26 cellular contexts compared by ENCODE assay signal in the genomic region with DNA sequence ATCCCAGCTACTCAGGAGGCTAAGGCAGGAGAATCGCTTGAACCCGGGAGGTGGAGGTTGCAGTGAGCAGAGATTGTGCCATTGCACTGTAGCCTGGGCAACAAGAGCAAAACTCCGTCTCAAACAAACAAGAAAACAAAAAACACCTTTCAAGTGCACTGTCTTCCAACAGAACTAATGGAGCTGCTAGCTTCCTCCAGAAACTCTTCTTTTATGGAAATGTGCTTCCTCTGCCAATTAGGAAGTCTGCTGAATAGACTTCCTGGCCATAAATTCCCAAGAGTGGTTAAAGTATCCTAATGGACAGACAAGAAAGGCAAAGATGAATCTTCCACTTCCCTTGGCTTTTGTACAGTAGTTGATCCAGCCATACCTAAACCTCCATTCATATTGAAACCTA.
"Had no signal": no experiment of that assay in that cellular context is flagged by ENCODE, and none has a peak within 500 bp of the region (broad histone marks: within the 10 kb centered on the region; RNA-seq: fewer than 3 reads in every experiment).

No MANE protein-coding gene starts in this region.

- H3K27ac ChIP-seq: esophagus muscularis mucosa, gastroesophageal sphincter, parathyroid adenoma, thyroid gland, VCaP had no signal

- H3K36me3 ChIP-seq: esophagus muscularis mucosa, gastroesophageal sphincter, thyroid gland had no signal

- H3K4me1 ChIP-seq: parathyroid adenoma had no signal

- H3K9me3 Mint-ChIP-seq: activated naive CD4-positive, alpha-beta T cell treated with anti-CD3 and anti-CD28 coated beads, Interleukin-2, amount 50 U/mL, for 72 hours; activated T-cell treated with anti-CD3 and anti-CD28 coated beads, Interleukin-2, amount 50 U/mL, for 24 hours; activated T-helper 17 cell treated with anti-CD3 and anti-CD28 coated beads, Interleukin-2, amount 50 U/mL, for 72 hours; brain; naive B cell; T-helper 2 cell treated with Interferon-gamma antibody and Interleukin-4, amounts not matched to agents 5 μg/mL and 100 μg/mL, for 36 hours had no signal

- H3K4me3 Mint-ChIP-seq: activated T-cell treated with anti-CD3 and anti-CD28 coated beads, Interleukin-2, amount 50 U/mL, for 24 hours; activated T-helper 17 cell treated with anti-CD3 and anti-CD28 coated beads, Interleukin-2, amount 50 U/mL, for 72 hours; brain; naive B cell; T-helper 2 cell treated with Interferon-gamma antibody and Interleukin-4, amounts not matched to agents 5 μg/mL and 100 μg/mL, for 36 hours had no signal

- H3K4me3 ChIP-seq: esophagus muscularis mucosa, gastroesophageal sphincter, thyroid gland had no signal

- DNase-seq: activated CD8-positive, alpha-beta memory T cell treated with anti-CD3 and anti-CD28 coated beads for 24 hours; activated CD8-positive, alpha-beta memory T cell treated with anti-CD3 and anti-CD28 coated beads, Interleukin-2, amount 50 U/mL, for 4 hours; activated T-cell treated with anti-CD3 and anti-CD28 coated beads, Interleukin-2, amount 50 U/mL, for 24 hours; aorta; caudate nucleus; effector memory CD4-positive, alpha-beta T cell; head of caudate nucleus; hypothalamus; left ventricle myocardium superior; mesendoderm; naive B cell; nucleus accumbens; right cardiac atrium; stimulated activated CD4-positive, alpha-beta T cell treated with anti-CD3 and anti-CD28 coated beads, Interleukin-12 subunit alpha, Interleukin-12 subunit beta, amount 100 ng/mL, for 4 hours; stimulated activated CD4-positive, alpha-beta T cell treated with anti-CD3 and anti-CD28 coated beads, Interleukin-4, amount 100 ng/mL, for 4 hours; stimulated activated naive CD8-positive, alpha-beta T cell treated with anti-CD3 and anti-CD28 coated beads, Interleukin-15, Interleukin-2, amounts not matched to agents 100 U/mL and 50 U/mL, for 24 hours; thyroid gland had no signal

- ATAC-seq: activated CD4-positive, CD25-positive, alpha-beta regulatory T cell treated with anti-CD3 and anti-CD28 coated beads, Interleukin-2, amount 50 U/mL, for 24 hours; activated naive CD4-positive, alpha-beta T cell treated with anti-CD3 and anti-CD28 coated beads, Interleukin-2, amount 50 U/mL, for 72 hours; activated T-helper 17 cell treated with anti-CD3 and anti-CD28 coated beads, Interleukin-2, amount 50 U/mL, for 72 hours; gastroesophageal sphincter; left ventricle myocardium superior; right cardiac atrium; stimulated activated naive CD8-positive, alpha-beta T cell treated with anti-CD3 and anti-CD28 coated beads, Interleukin-15, Interleukin-2, amounts not matched to agents 100 U/mL and 50 U/mL, for 24 hours had no signal

- H3K36me3 Mint-ChIP-seq: activated naive CD4-positive, alpha-beta T cell treated with anti-CD3 and anti-CD28 coated beads, Interleukin-2, amount 50 U/mL, for 72 hours; brain; naive B cell had no signal

- H3K27ac Mint-ChIP-seq: activated naive CD4-positive, alpha-beta T cell treated with anti-CD3 and anti-CD28 coated beads, Interleukin-2, amount 50 U/mL, for 72 hours; activated T-cell treated with anti-CD3 and anti-CD28 coated beads, Interleukin-2, amount 50 U/mL, for 24 hours; activated T-helper 17 cell treated with anti-CD3 and anti-CD28 coated beads, Interleukin-2, amount 50 U/mL, for 72 hours; T-helper 2 cell treated with Interferon-gamma antibody and Interleukin-4, amounts not matched to agents 5 μg/mL and 100 μg/mL, for 36 hours had no signal

- H3K27me3 ChIP-seq: esophagus muscularis mucosa, gastroesophageal sphincter, thyroid gland had no signal

- H3K9me3 ChIP-seq: esophagus muscularis mucosa, gastroesophageal sphincter, thyroid gland had no signal
